15 cellular contexts compared by ENCODE assay signal in genomic region chr7:144830811-144831210, GRCh38. TPM values are rescaled to one million over a fixed set of nuclear protein-coding genes. Genes with fewer than 3 reads are reported as not detected.
A peak's percentile ranks its signal among the peaks of the same experiment; 100 is the strongest.
DNase-seq lines count a peak whose midpoint lies in the region; ATAC-seq and TF ChIP-seq lines count a peak whose summit lies in the region.
"Had no signal": no experiment of that assay in that cellular context is flagged by ENCODE, and none has a peak within 500 bp of the region (broad histone marks: within the 10 kb centered on the region; RNA-seq: fewer than 3 reads in every experiment).

No MANE protein-coding gene starts in this region.

- intact Hi-C loops in MCF 10A (cut with micrococcal nuclease) (loop anchor here (10.0 kb wide), 1 partner anchor 156 kb away; no protein-coding TSS in a partner anchor), mammary epithelial cell (cut with micrococcal nuclease) (no loop called here), colonic mucosa (cut with DNase I) (no loop called here), testis (cut with DNase I; ENCODE audit: low total_unique reads) (no loop called here), Calu3 (cut with micrococcal nuclease; ENCODE audit: unreplicated experiment) (loop anchor here (5.0 kb wide), 1 partner anchor 94 kb away; no protein-coding TSS in a partner anchor), PC-3 (cut with micrococcal nuclease) (no loop called here)

- H2AFZ ChIP-seq in mammary epithelial cell (ENCODE audit: low read depth, low read length) (no peak overlapping the region), PC-3 (ENCODE audit: low read length) (no peak overlapping the region)

- H3K4me2 ChIP-seq in mammary epithelial cell (ENCODE audit: insufficient read depth, low read depth, low read length) (no peak overlapping the region), PC-3 (ENCODE audit: low read length) (no peak overlapping the region)

- BruUV-seq in MCF 10A (replicated peaks; lab: Mats Ljungman, UMichigan) = no TSS peak
- no TSS peak for BruUV-seq in mammary epithelial cell (replicated peaks; lab: Mats Ljungman, UMichigan)
- BruUV-seq in Calu3 (replicated peaks; lab: Mats Ljungman, UMichigan) = no TSS peak
- BruUV-seq in PC-3 (replicated peaks; lab: Mats Ljungman, UMichigan) = no TSS peak

- POLR2A ChIA-PET in MCF 10A (lab: Yijun Ruan, JAX) (no interaction called here), PC-3 (lab: Charles Lee; ENCODE audit: unreplicated experiment) (interaction anchor here (0.6 kb wide), 1 partner anchor 24 kb away, joined by 3 read pairs; no protein-coding TSS in a partner anchor)

- ATAC-seq in SK-N-SH treated with all-trans-retinoic acid at 6 μM for 48 hours (0 out of 3 replicates have a peak, but pooled peaks have one; percentile 5), HG03521 (IDR thresholded peaks at IDR 0.05; ENCODE audit: unreplicated experiment) (no peak), PC-3 (no peak)

- H3K36me3 Mint-ChIP-seq in MCF 10A (ENCODE audit: insufficient read depth, unreplicated experiment) (no peaks in the 10 kb centered on the region), Calu3 (ENCODE audit: insufficient read depth, unreplicated experiment) (peaks cover 15% of the 10 kb centered on the region)

- no peaks in the 10 kb centered on the region for H3K36me3 ChIP-seq in mammary epithelial cell (ENCODE audit: insufficient read depth, low read length)
- no peaks in the 10 kb centered on the region for H3K36me3 ChIP-seq in colonic mucosa
- no peaks in the 10 kb centered on the region for H3K36me3 ChIP-seq in testis (ENCODE audit: low read depth, missing control alignments)
- no peaks in the 10 kb centered on the region for H3K36me3 ChIP-seq in PC-3 (ENCODE audit: low read depth, low read length)

- H3K4me3 ChIP-seq in mammary epithelial cell (replicated peaks in 1 of 3; ENCODE audit: insufficient read depth in 1 of 3, low read depth in 2 of 3, low read length in 3 of 3) (no peak overlapping the region), colonic mucosa (no peak overlapping the region), testis (no peak overlapping the region), PC-3 (ENCODE audit: low read length) (no peak overlapping the region)

- no peak for TF ChIP-seq POLR2A in testis (IDR thresholded peaks at IDR 0.05)

- H3K27me3 Mint-ChIP-seq in MCF 10A (ENCODE audit: insufficient read depth, unreplicated experiment) = no peaks in the 10 kb centered on the region
- no peaks in the 10 kb centered on the region for H3K27me3 Mint-ChIP-seq in Calu3 (ENCODE audit: unreplicated experiment)
- H3K27me3 Mint-ChIP-seq: stimulated activated naive CD8-positive, alpha-beta T cell treated with anti-CD3 and anti-CD28 coated beads, Interleukin-15, amount 100 ng/mL, for 72 hours had no signal

- dilution Hi-C loops in mammary epithelial cell (cut with HindIII; ENCODE audit: low sequenced_read_pairs) = no loop called here

- H3K9me3 Mint-ChIP-seq in MCF 10A (ENCODE audit: unreplicated experiment) = peaks cover 8% of the 10 kb centered on the region
- H3K9me3 Mint-ChIP-seq in Calu3 (ENCODE audit: low read depth, unreplicated experiment) = peaks cover 4% of the 10 kb centered on the region

- H3K79me2 ChIP-seq in mammary epithelial cell (ENCODE audit: insufficient read depth, low read length) (no peaks in the 10 kb centered on the region), PC-3 (ENCODE audit: low read length) (no peaks in the 10 kb centered on the region)

- TF ChIP-seq CTCF in MCF 10A (IDR thresholded peaks at IDR 0.05; ENCODE audit: unreplicated experiment) (no peak), mammary epithelial cell (conservative IDR thresholded peaks at IDR 0.05 in 1 of 2, IDR thresholded peaks at IDR 0.05 in 1 of 2; ENCODE audit: extremely low read depth in 1 of 2, insufficient read depth in 1 of 2, low read depth in 1 of 2, low read length in 2 of 2) (no peak), colonic mucosa (IDR thresholded peaks at IDR 0.05) (no peak), testis (IDR thresholded peaks at IDR 0.05) (no peak), Calu3 (IDR thresholded peaks at IDR 0.05; ENCODE audit: unreplicated experiment) (no peak), PC-3 (conservative IDR thresholded peaks at IDR 0.05; ENCODE audit: low read depth, low read length) (no peak)

- in situ Hi-C loops in mammary epithelial cell (cut with MboI; ENCODE audit: low sequenced_read_pairs in 2 of 2) = no loop called here

- no peak overlapping the region for H3K27ac ChIP-seq in mammary epithelial cell (ENCODE audit: insufficient read depth, low read depth, low read length)
- peak overlapping the region; percentile 16 for H3K27ac ChIP-seq in colonic mucosa
- H3K27ac ChIP-seq in testis = no peak overlapping the region
- no peak overlapping the region for H3K27ac ChIP-seq in PC-3 (ENCODE audit: low read length)

- peaks cover 3% of the 10 kb centered on the region for H3K4me1 ChIP-seq in mammary epithelial cell (ENCODE audit: insufficient read depth, low read length)
- H3K4me1 ChIP-seq in colonic mucosa = no peaks in the 10 kb centered on the region
- peaks cover 4% of the 10 kb centered on the region for H3K4me1 ChIP-seq in testis
- H3K4me1 ChIP-seq in PC-3 (ENCODE audit: insufficient read depth, low read length) = peaks cover 10% of the 10 kb centered on the region

- H3K27ac Mint-ChIP-seq in MCF 10A (ENCODE audit: low read depth, unreplicated experiment) = no peak overlapping the region
- no peak overlapping the region for H3K27ac Mint-ChIP-seq in Calu3 (ENCODE audit: unreplicated experiment)

- DNase-seq in MCF 10A (ENCODE audit: unreplicated experiment) (peak; percentile 11), mammary epithelial cell (no peak), colonic mucosa (no peak), testis (no peak), Calu3 (no peak), PC-3 (no peak)
- DNase-seq: activated CD4-positive, CD25-positive, alpha-beta regulatory T cell; DMS53; kidney; NCI-H1694; NCI-H524; occipital lobe had no signal

- no peaks in the 10 kb centered on the region for H3K9me2 ChIP-seq in PC-3 (replicated peaks; ENCODE audit: low read length)

- WGBS in mammary epithelial cell (ENCODE audit: low coverage, missing lambda C conversion rate) = 98% methylated on average over 4 of the region's 5 CpGs
- WGBS in testis, 2 donors = 85 to 94% methylated on average over 5 of the region's 5 CpGs

- no peaks in the 10 kb centered on the region for H3K27me3 ChIP-seq in mammary epithelial cell (ENCODE audit: insufficient read depth, low read length)
- no peaks in the 10 kb centered on the region for H3K27me3 ChIP-seq in colonic mucosa
- H3K27me3 ChIP-seq in testis = no peaks in the 10 kb centered on the region
- no peaks in the 10 kb centered on the region for H3K27me3 ChIP-seq in PC-3 (ENCODE audit: low read length)

- H3K9me3 ChIP-seq in mammary epithelial cell (replicated peaks; ENCODE audit: insufficient read depth, low read length) (no peaks in the 10 kb centered on the region), colonic mucosa (no peaks in the 10 kb centered on the region), testis (no peaks in the 10 kb centered on the region), PC-3 (ENCODE audit: low read length) (no peaks in the 10 kb centered on the region)

- CTCF ChIA-PET in MCF 10A (lab: Yijun Ruan, JAX) (interaction anchor here (0.6 kb wide), 1 partner anchor 9 kb away, joined by 3 read pairs; no protein-coding TSS in a partner anchor), mammary epithelial cell (lab: Charles Lee; ENCODE audit: low non-redundant PET) (no interaction called here), Calu3 (lab: Charles Lee) (interaction anchor here (1.5 kb wide), 1 partner anchor 21 kb away, joined by 6 read pairs; no protein-coding TSS in a partner anchor), PC-3 (lab: Charles Lee) (no interaction called here)

- H3K4me3 Mint-ChIP-seq in MCF 10A (ENCODE audit: unreplicated experiment) = no peak overlapping the region
- no peak overlapping the region for H3K4me3 Mint-ChIP-seq in Calu3 (ENCODE audit: low read depth, unreplicated experiment)

- H4K20me1 ChIP-seq in mammary epithelial cell (ENCODE audit: insufficient read depth, low read length) = no peaks in the 10 kb centered on the region
- H4K20me1 ChIP-seq in PC-3 (ENCODE audit: low read length) = no peaks in the 10 kb centered on the region

- H3K9ac ChIP-seq in mammary epithelial cell (ENCODE audit: insufficient read depth, low read length) = no peak overlapping the region
- no peak overlapping the region for H3K9ac ChIP-seq in colonic mucosa (ENCODE audit: low read depth in 2 of 2, low read length in 2 of 2)
- no peak overlapping the region for H3K9ac ChIP-seq in PC-3 (ENCODE audit: low read length)

- peaks cover 6% of the 10 kb centered on the region for H3K4me1 Mint-ChIP-seq in MCF 10A (ENCODE audit: insufficient read depth, unreplicated experiment)
- peaks cover 35% of the 10 kb centered on the region for H3K4me1 Mint-ChIP-seq in Calu3 (ENCODE audit: low read depth, unreplicated experiment)

- no peaks in the 10 kb centered on the region for H3F3A ChIP-seq in PC-3 (ENCODE audit: low read length, unreplicated experiment)

TF ChIP-seq in SK-N-SH treated with all-trans-retinoic acid at 6 μM for 48 hours, 23 proteins besides CTCF, POLR2A, EP300 and RAD21 (continues in another document):
- TF ChIP-seq ZFP30 (CRISPR knock-in tag; IDR thresholded peaks at IDR 0.05) (no peak), RARB (CRISPR knock-in tag; IDR thresholded peaks at IDR 0.05) (no peak), GLIS3 (CRISPR knock-in tag; IDR thresholded peaks at IDR 0.05) (no peak), ZNF565 (CRISPR knock-in tag; conservative IDR thresholded peaks at IDR 0.05; ENCODE audit: low read depth) (no peak), ARNTL (CRISPR knock-in tag; IDR thresholded peaks at IDR 0.05; ENCODE audit: borderline replicate concordance, low read depth) (no peak)

RNA-seq across cellular contexts. Expression of gene TPK1, which starts 5.0 kb away (rescaled TPM):
- total RNA-seq in MCF 10A (2022) (8.8 TPM in 2 replicates), mammary epithelial cell (1 to 10 TPM; 1.3 to 2.3 TPM), colonic mucosa (10 to 100 TPM in 1 of 2 donors, 1 to 10 TPM in 1; 8.0 to 18.8 TPM), testis (10 to 100 TPM; 10.9 to 12.6 TPM), Calu3 (2022) (11.2 and 13.2 TPM in 2 replicates), PC-3 (2014; rRNA removed) (1.3 and 4.5 TPM in 2 replicates)
- polyA plus RNA-seq in mammary epithelial cell (1.2 TPM), testis (ENCODE audit: insufficient read depth, low read depth, low replicate concordance) (17.2 TPM)
- not detected for polyA minus RNA-seq in mammary epithelial cell

Comparison
In these comparisons a context has a peak if more than half of its experiments do, and no peak if none do; other contexts are left out.
1. CTCF ChIA-PET loops: an anchor here in MCF 10A (0.6 kb wide) and Calu3 (1.5 kb wide); none called in mammary epithelial cell and PC-3.
2. intact Hi-C loops: an anchor here in MCF 10A (10.0 kb wide) and Calu3 (5.0 kb wide); none called in mammary epithelial cell, colonic mucosa, testis and PC-3.